In the genomic region with DNA sequence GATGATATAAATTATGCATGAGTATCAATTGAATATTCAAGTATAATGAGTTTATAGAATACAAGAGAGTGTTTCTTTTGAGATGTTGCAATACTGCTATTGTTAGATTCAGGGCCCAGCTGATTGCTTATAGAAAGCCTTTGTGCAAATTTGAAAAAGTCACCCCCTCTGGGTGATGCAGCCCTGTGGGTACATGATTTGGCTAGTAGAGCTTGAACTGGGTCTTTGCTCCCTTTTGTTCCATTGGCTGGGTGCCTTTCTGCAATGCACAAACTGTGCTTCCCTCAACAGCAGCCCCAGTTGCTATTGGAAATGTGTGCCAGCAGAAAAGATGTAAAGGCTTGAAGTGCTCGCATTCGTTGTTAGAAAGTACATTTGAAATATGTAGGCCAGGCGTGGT, we compare ENCODE assay signal across 16 cellular contexts.
A peak's percentile ranks its signal among the peaks of the same experiment; 100 is the strongest.
DNase-seq lines count a peak whose midpoint lies in the region; TF ChIP-seq lines count a peak whose summit lies in the region.
"Had no signal": no experiment of that assay in that cellular context is flagged by ENCODE, and none has a peak within 500 bp of the region (broad histone marks: within the 10 kb centered on the region; RNA-seq: fewer than 3 reads in every experiment).

No MANE protein-coding gene starts in this region.

- TF ChIP-seq CTCF in esophagus squamous epithelium (IDR thresholded peaks at IDR 0.05), result no peak

- intact Hi-C loops in posterior cingulate gyrus (cut with DNase I) (no loop called here), esophagus squamous epithelium (cut with DNase I) (no loop called here)

- H3K36me3 ChIP-seq in HAP-1 (replicated peaks) (no peaks in the 10 kb centered on the region), esophagus squamous epithelium (no peaks in the 10 kb centered on the region)
- H3K36me3 ChIP-seq: BLaER1 treated with 17β-estradiol and CSF1 and Interleukin-3, amounts not matched to agents 10 nM and 100 nM had no signal

- H3K27me3 ChIP-seq in HAP-1 (ENCODE audit: low read depth), result no peaks in the 10 kb centered on the region
- no peaks in the 10 kb centered on the region for H3K27me3 ChIP-seq in esophagus squamous epithelium
- H3K27me3 ChIP-seq: BLaER1 treated with 17β-estradiol and CSF1 and Interleukin-3, amounts not matched to agents 10 nM and 100 nM had no signal

- DNase-seq in C1 segment of cervical spinal cord (lab: John Stamatoyannopoulos, UW) (peak in 13 of 14 donors; percentile 6 to 81 (median 61)), inferior parietal cortex (ENCODE audit: extremely low spot score) (peak; percentile 86), posterior cingulate gyrus (peak in 9 of 10 donors; percentile 40 to 96 (median 75)), HUDEP-2 (lab: John Stamatoyannopoulos, UW; ENCODE audit: unreplicated experiment in 76 of 76) (no peak), HAP-1 (ENCODE audit: low spot score in 2 of 2) (no peak), esophagus squamous epithelium (lab: John Stamatoyannopoulos, UW) (no peak)
- no peak for DNase-seq in stimulated activated CD8-positive, alpha-beta memory T cell treated with anti-CD3 and anti-CD28 coated beads, Interleukin-4, amount 100 ng/mL, for 48 hours
- DNase-seq: GF-D8, HFFc6, NCI-H1105 treated with DMSO at 0.1 percent for 48 hours, NCI-H1694 treated with DMSO at 0.1 percent for 48 hours, NCI-H2107, NCI-H226, NCI-H524 treated with DMSO at 0.1 percent for 48 hours had no signal

- WGBS in esophagus squamous epithelium, 2 donors, result 57 to 92% methylated on average over 2 to 3 of the region's 3 CpGs

- TF ChIP-seq POLR2A in esophagus squamous epithelium (IDR thresholded peaks at IDR 0.05), result no peak

- in situ Hi-C loops in HAP-1 (cut with MboI; ENCODE audit: low sequenced_read_pairs), result no loop called here

- no peaks in the 10 kb centered on the region for H3K9me3 ChIP-seq in HAP-1
- H3K9me3 ChIP-seq in esophagus squamous epithelium, result no peaks in the 10 kb centered on the region

- H3K4me1 ChIP-seq in HAP-1, result no peaks in the 10 kb centered on the region
- H3K4me1 ChIP-seq in esophagus squamous epithelium, result no peaks in the 10 kb centered on the region
- H3K4me1 ChIP-seq: BLaER1 treated with 17β-estradiol and CSF1 and Interleukin-3, amounts not matched to agents 10 nM and 100 nM had no signal

- H3K27ac ChIP-seq in cingulate gyrus (ENCODE audit: low read depth, low read length) (peak overlapping the region; percentile 87), esophagus squamous epithelium (no peak overlapping the region)
- H3K27ac ChIP-seq: BLaER1 treated with 17β-estradiol and CSF1 and Interleukin-3, amounts not matched to agents 10 nM and 100 nM had no signal

- H3K4me3 ChIP-seq in HAP-1 (no peak overlapping the region), esophagus squamous epithelium (no peak overlapping the region)
- H3K4me3 ChIP-seq: BLaER1 treated with 17β-estradiol and CSF1 and Interleukin-3, amounts not matched to agents 10 nM and 100 nM had no signal

Comparison
In these comparisons a context has a peak if more than half of its experiments do, and no peak if none do; other contexts are left out.
1. DNase-seq: peak in C1 segment of cervical spinal cord (13 of 14), inferior parietal cortex (single experiment) and posterior cingulate gyrus (9 of 10); none in HUDEP-2 (0 of 76), HAP-1 (0 of 2), esophagus squamous epithelium (single experiment) and stimulated activated CD8-positive, alpha-beta memory T cell treated with anti-CD3 and anti-CD28 coated beads, Interleukin-4, amount 100 ng/mL, for 48 hours (single experiment).